Comparison of ENCODE assay signal across 28 cellular contexts in genomic region chr1:248421384-248421783, GRCh38. TPM values are rescaled to one million over a fixed set of nuclear protein-coding genes. Genes with fewer than 3 reads are reported as not detected.
DNase-seq lines count a peak whose midpoint lies in the region; FAIRE-seq and TF ChIP-seq lines count a peak whose summit lies in the region.
"Had no signal": no experiment of that assay in that cellular context is flagged by ENCODE, and none has a peak within 500 bp of the region (broad histone marks: within the 10 kb centered on the region; RNA-seq: fewer than 3 reads in every experiment).

No MANE protein-coding gene starts in this region.

- 0 to 18% (median 3%) methylated on average over 1 of the region's 1 CpG for WGBS in small intestine, 3 donors

- H3K9me3 Mint-ChIP-seq in activated T-cell treated with anti-CD3 and anti-CD28 coated beads, Interleukin-2, amount 50 U/mL, for 24 hours: peaks cover 31% of the 10 kb centered on the region
- peaks cover 20% of the 10 kb centered on the region for H3K9me3 Mint-ChIP-seq in activated naive CD4-positive, alpha-beta T cell treated with anti-CD3 and anti-CD28 coated beads for 36 hours

- no peak overlapping the region for H3K4me2 ChIP-seq in OCI-LY7 (ENCODE audit: low read length)
- H3K4me2 ChIP-seq: BLaER1, KMS-11 had no signal

- intact Hi-C loops in OCI-LY7 (cut with micrococcal nuclease; ENCODE audit: unreplicated experiment): no loop called here
- intact Hi-C loops in activated naive CD4-positive, alpha-beta T cell treated with anti-CD3 and anti-CD28 coated beads for 36 hours (cut with micrococcal nuclease): no loop called here

- H3K9me2 ChIP-seq in OCI-LY7 (ENCODE audit: insufficient read depth, low read length): no peaks in the 10 kb centered on the region

- H3K27ac Mint-ChIP-seq in activated T-cell treated with anti-CD3 and anti-CD28 coated beads, Interleukin-2, amount 50 U/mL, for 24 hours: no peak overlapping the region
- no peak overlapping the region for H3K27ac Mint-ChIP-seq in activated naive CD4-positive, alpha-beta T cell treated with anti-CD3 and anti-CD28 coated beads for 36 hours
- H3K27ac Mint-ChIP-seq: activated CD4-positive, alpha-beta T cell treated with anti-CD3 and anti-CD28 coated beads for 36 hours; activated naive CD8-positive, alpha-beta T cell treated with anti-CD3 and anti-CD28 coated beads for 36 hours; naive B cell had no signal

- no peaks in the 10 kb centered on the region for H3K36me3 ChIP-seq in OCI-LY7 (ENCODE audit: insufficient read depth, low read length)
- no peaks in the 10 kb centered on the region for H3K36me3 ChIP-seq in small intestine (ENCODE audit: control insufficient read depth in 2 of 2, insufficient read depth in 2 of 2, low read length in 2 of 2)
- H3K36me3 ChIP-seq: BLaER1, brain microvascular endothelial cell, right atrium auricular region had no signal

- no peaks in the 10 kb centered on the region for H3K79me2 ChIP-seq in OCI-LY7 (ENCODE audit: insufficient read depth, low read depth, low read length)

- no peak for TF ChIP-seq POLR2A in erythroblast (IDR thresholded peaks at IDR 0.05; ENCODE audit: low read length)

- CTCF ChIA-PET in OCI-LY7 (lab: Charles Lee; ENCODE audit: unreplicated experiment): no interaction called here
- CTCF ChIA-PET in activated naive CD4-positive, alpha-beta T cell treated with anti-CD3 and anti-CD28 coated beads for 36 hours (lab: Charles Lee): interaction anchor here (0.6 kb wide), 1 partner anchor 460 kb away, joined by 3 read pairs; no protein-coding TSS in a partner anchor

- no peaks in the 10 kb centered on the region for H3K4me1 ChIP-seq in OCI-LY7 (ENCODE audit: insufficient read depth, low read length, poor library complexity, severe bottlenecking)
- no peaks in the 10 kb centered on the region for H3K4me1 ChIP-seq in small intestine (ENCODE audit: control insufficient read depth in 2 of 2, insufficient read depth in 1 of 2, low read depth in 1 of 2, low read length in 1 of 2)
- H3K4me1 ChIP-seq: right atrium auricular region had no signal

- TF ChIP-seq CTCF in OCI-LY7 (conservative IDR thresholded peaks at IDR 0.05; ENCODE audit: low read length): no peak

- H3K4me3 Mint-ChIP-seq in activated T-cell treated with anti-CD3 and anti-CD28 coated beads, Interleukin-2, amount 50 U/mL, for 24 hours: no peak overlapping the region
- H3K4me3 Mint-ChIP-seq in activated naive CD4-positive, alpha-beta T cell treated with anti-CD3 and anti-CD28 coated beads for 36 hours: no peak overlapping the region
- H3K4me3 Mint-ChIP-seq: activated CD4-positive, alpha-beta T cell treated with anti-CD3 and anti-CD28 coated beads for 36 hours; activated naive CD8-positive, alpha-beta T cell treated with anti-CD3 and anti-CD28 coated beads for 36 hours; naive B cell had no signal

- no peaks in the 10 kb centered on the region for H3K27me3 Mint-ChIP-seq in activated T-cell treated with anti-CD3 and anti-CD28 coated beads, Interleukin-2, amount 50 U/mL, for 24 hours
- H3K27me3 Mint-ChIP-seq in activated naive CD4-positive, alpha-beta T cell treated with anti-CD3 and anti-CD28 coated beads for 36 hours (ENCODE audit: low read depth): no peaks in the 10 kb centered on the region
- H3K27me3 Mint-ChIP-seq: activated CD4-positive, alpha-beta T cell treated with anti-CD3 and anti-CD28 coated beads for 36 hours; activated naive CD8-positive, alpha-beta T cell treated with anti-CD3 and anti-CD28 coated beads for 36 hours; naive B cell had no signal

- BruUV-seq in OCI-LY7 (replicated peaks; lab: Mats Ljungman, UMichigan): no TSS peak

- POLR2A ChIA-PET in OCI-LY7 (lab: Charles Lee): no interaction called here

- H3K27ac ChIP-seq in OCI-LY7 (ENCODE audit: low read depth, low read length, poor library complexity, severe bottlenecking) (no peak overlapping the region), small intestine (ENCODE audit: low read depth in 1 of 2, low read length in 1 of 2) (no peak overlapping the region)
- H3K27ac ChIP-seq: BLaER1, brain microvascular endothelial cell, coronary artery, KMS-11, right atrium auricular region had no signal

- DNase-seq in NCI-H2171 treated with DMSO at 0.1 percent for 48 hours (lab: John Stamatoyannopoulos, UW) (peak; percentile 15), NCI-H2171 (lab: John Stamatoyannopoulos, UW) (no peak), OCI-LY7 (ENCODE audit: low spot score) (peak; percentile 8), erythroblast (lab: John Stamatoyannopoulos, UW) (peak; percentile 7 to 8), small intestine (no peak), D341Med (ENCODE audit: low spot score) (no peak)
- DNase-seq in activated T-cell treated with anti-CD3 and anti-CD28 coated beads, Interleukin-2, amount 50 U/mL, for 24 hours: no peak
- no peak for DNase-seq in activated naive CD4-positive, alpha-beta T cell treated with anti-CD3 and anti-CD28 coated beads for 36 hours
- DNase-seq: activated CD4-positive, alpha-beta T cell treated with anti-CD3 and anti-CD28 coated beads for 36 hours; activated naive CD8-positive, alpha-beta T cell treated with anti-CD3 and anti-CD28 coated beads for 36 hours; brain microvascular endothelial cell; DMS153; hypothalamus; naive B cell; NCI-H1092 treated with DMSO at 0.1 percent for 48 hours; NCI-H2107; NCI-H526 treated with DMSO at 0.1 percent for 48 hours; substantia nigra had no signal

- H3K9me3 ChIP-seq in OCI-LY7 (ENCODE audit: low read length): peaks cover 6% of the 10 kb centered on the region; the same call in 1 of the 2 replicates
- no peaks in the 10 kb centered on the region for H3K9me3 ChIP-seq in small intestine (ENCODE audit: control insufficient read depth, low read depth)

- FAIRE-seq in small intestine (lab: Jason Lieb, UNC): peak; percentile 97
- FAIRE-seq: GM12892, H54 had no signal

- peaks cover 3% of the 10 kb centered on the region for H3K36me3 Mint-ChIP-seq in activated T-cell treated with anti-CD3 and anti-CD28 coated beads, Interleukin-2, amount 50 U/mL, for 24 hours (ENCODE audit: low read depth)
- peaks cover 6% of the 10 kb centered on the region for H3K36me3 Mint-ChIP-seq in activated naive CD4-positive, alpha-beta T cell treated with anti-CD3 and anti-CD28 coated beads for 36 hours (ENCODE audit: low read depth)

- no peaks in the 10 kb centered on the region for H3K27me3 ChIP-seq in small intestine (ENCODE audit: control insufficient read depth in 2 of 2, insufficient read depth in 2 of 2, low read length in 2 of 2)
- H3K27me3 ChIP-seq: BLaER1, brain microvascular endothelial cell, right atrium auricular region had no signal

- no peak overlapping the region for H2AFZ ChIP-seq in OCI-LY7 (ENCODE audit: low read length)

- H4K20me1 ChIP-seq in OCI-LY7 (ENCODE audit: insufficient read depth, low read length): no peaks in the 10 kb centered on the region
- H4K20me1 ChIP-seq: BLaER1 had no signal

- H3K4me3 ChIP-seq in OCI-LY7 (ENCODE audit: low read depth, low read length, poor library complexity, severe bottlenecking) (no peak overlapping the region), small intestine (ENCODE audit: low read depth in 1 of 2, low read length in 2 of 2) (no peak overlapping the region)
- H3K4me3 ChIP-seq: BLaER1, coronary artery, right atrium auricular region had no signal

- peaks cover 16% of the 10 kb centered on the region for H3K4me1 Mint-ChIP-seq in activated T-cell treated with anti-CD3 and anti-CD28 coated beads, Interleukin-2, amount 50 U/mL, for 24 hours (ENCODE audit: low read depth)
- H3K4me1 Mint-ChIP-seq in activated naive CD4-positive, alpha-beta T cell treated with anti-CD3 and anti-CD28 coated beads for 36 hours (ENCODE audit: low read depth): peaks cover 23% of the 10 kb centered on the region

RNA-seq across cellular contexts. Expression of gene OR2T1, which starts 18.5 kb away (rescaled TPM):
- not detected in 2 replicates for total RNA-seq in OCI-LY7 (2014; rRNA removed; shearing (Covaris generic))
- total RNA-seq in OCI-LY7 (2022): not detected in 2 replicates
- not detected for polyA plus RNA-seq in small intestine
- total RNA-seq in activated naive CD4-positive, alpha-beta T cell treated with anti-CD3 and anti-CD28 coated beads for 36 hours: not detected
- total RNA-seq: A172; activated CD4-positive, alpha-beta T cell treated with anti-CD3 and anti-CD28 coated beads for 36 hours; activated naive CD8-positive, alpha-beta T cell treated with anti-CD3 and anti-CD28 coated beads for 36 hours; kidney epithelial cell; omental fat pad; right atrium auricular region; urinary bladder had no signal
- polyA plus RNA-seq: urinary bladder had no signal

RNA-seq across cellular contexts. Expression of gene OR2T2, which starts 24.1 kb away (rescaled TPM):
- total RNA-seq in OCI-LY7 (2014; rRNA removed; shearing (Covaris generic)): not detected in 2 replicates
- total RNA-seq in OCI-LY7 (2022): not detected in 2 replicates
- polyA plus RNA-seq in small intestine: not detected
- total RNA-seq in activated naive CD4-positive, alpha-beta T cell treated with anti-CD3 and anti-CD28 coated beads for 36 hours: not detected
- total RNA-seq: A172; activated CD4-positive, alpha-beta T cell treated with anti-CD3 and anti-CD28 coated beads for 36 hours; activated naive CD8-positive, alpha-beta T cell treated with anti-CD3 and anti-CD28 coated beads for 36 hours; kidney epithelial cell; omental fat pad; right atrium auricular region; urinary bladder had no signal
- polyA plus RNA-seq: urinary bladder had no signal

RNA-seq across cellular contexts. Expression of gene OR2T6, which starts 45.8 kb away (rescaled TPM):
- not detected in 2 replicates for total RNA-seq in OCI-LY7 (2014; rRNA removed; shearing (Covaris generic))
- not detected in 2 replicates for total RNA-seq in OCI-LY7 (2022)
- not detected for polyA plus RNA-seq in small intestine
- total RNA-seq in activated naive CD4-positive, alpha-beta T cell treated with anti-CD3 and anti-CD28 coated beads for 36 hours: not detected
- total RNA-seq: A172; activated CD4-positive, alpha-beta T cell treated with anti-CD3 and anti-CD28 coated beads for 36 hours; activated naive CD8-positive, alpha-beta T cell treated with anti-CD3 and anti-CD28 coated beads for 36 hours; kidney epithelial cell; omental fat pad; right atrium auricular region; urinary bladder had no signal
- polyA plus RNA-seq: urinary bladder had no signal

RNA-seq across cellular contexts. Expression of gene OR2T3, which starts 51.8 kb away (rescaled TPM):
- total RNA-seq in OCI-LY7 (2014; rRNA removed; shearing (Covaris generic)): not detected in 2 replicates
- not detected in 2 replicates for total RNA-seq in OCI-LY7 (2022)
- polyA plus RNA-seq in small intestine: not detected
- total RNA-seq in activated naive CD4-positive, alpha-beta T cell treated with anti-CD3 and anti-CD28 coated beads for 36 hours: not detected
- total RNA-seq: A172; activated CD4-positive, alpha-beta T cell treated with anti-CD3 and anti-CD28 coated beads for 36 hours; activated naive CD8-positive, alpha-beta T cell treated with anti-CD3 and anti-CD28 coated beads for 36 hours; kidney epithelial cell; omental fat pad; right atrium auricular region; urinary bladder had no signal
- polyA plus RNA-seq: urinary bladder had no signal

RNA-seq across cellular contexts. Expression of gene OR2T4, which starts 59.9 kb away (rescaled TPM):
- total RNA-seq in OCI-LY7 (2014; rRNA removed; shearing (Covaris generic)): not detected in 2 replicates
- not detected in 2 replicates for total RNA-seq in OCI-LY7 (2022)
- polyA plus RNA-seq in small intestine: not detected
- total RNA-seq in activated naive CD4-positive, alpha-beta T cell treated with anti-CD3 and anti-CD28 coated beads for 36 hours: not detected
- total RNA-seq: A172; activated CD4-positive, alpha-beta T cell treated with anti-CD3 and anti-CD28 coated beads for 36 hours; activated naive CD8-positive, alpha-beta T cell treated with anti-CD3 and anti-CD28 coated beads for 36 hours; kidney epithelial cell; omental fat pad; right atrium auricular region; urinary bladder had no signal
- polyA plus RNA-seq: urinary bladder had no signal

Comparison
In these comparisons a context has a peak if more than half of its experiments do, and no peak if none do; other contexts are left out.
1. DNase-seq: peak in NCI-H2171 treated with DMSO at 0.1 percent for 48 hours (single experiment), OCI-LY7 (single experiment) and erythroblast (2 of 2); none in NCI-H2171 (single experiment), small intestine (single experiment), activated T-cell treated with anti-CD3 and anti-CD28 coated beads, Interleukin-2, amount 50 U/mL, for 24 hours (single experiment), D341Med (single experiment) and activated naive CD4-positive, alpha-beta T cell treated with anti-CD3 and anti-CD28 coated beads for 36 hours (single experiment).